Comparison of ENCODE assay signal across 8 cellular contexts in the genomic region with DNA sequence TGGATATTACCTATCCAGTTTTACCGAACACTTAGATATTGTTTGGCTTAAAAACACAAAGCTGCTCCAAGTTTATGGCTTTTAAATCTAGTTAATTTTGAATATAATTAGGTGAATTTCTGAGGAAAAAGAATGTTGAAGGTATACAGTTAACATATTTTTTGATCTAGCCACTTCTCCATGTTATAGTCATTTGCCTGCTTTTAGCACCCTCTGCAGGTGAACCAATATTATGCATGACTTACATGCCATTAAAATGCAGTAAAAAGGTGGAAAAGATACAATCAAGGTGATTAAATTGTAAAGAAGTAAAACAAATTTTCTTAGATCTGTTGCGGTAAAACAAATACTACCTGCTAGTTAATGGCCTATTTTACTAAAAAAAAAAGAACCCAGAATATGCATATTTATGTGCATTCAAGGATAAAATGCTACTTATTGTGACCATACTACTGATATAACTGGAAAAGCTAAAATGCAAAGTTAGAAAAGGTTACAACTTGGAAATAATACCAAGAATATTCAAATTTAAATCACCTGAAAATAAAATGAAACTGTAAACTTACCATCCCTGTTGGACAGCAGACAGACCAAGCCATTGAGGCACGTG.
A peak's percentile ranks its signal among the peaks of the same experiment; 100 is the strongest.
DNase-seq lines count a peak whose midpoint lies in the region; ATAC-seq and TF ChIP-seq lines count a peak whose summit lies in the region.

No MANE protein-coding gene starts in this region.

- no peaks in the 10 kb centered on the region for H4K20me1 ChIP-seq in SK-N-SH (ENCODE audit: insufficient read depth)

- peak; percentile 83 for TF ChIP-seq RAD21 in SK-N-SH (IDR thresholded peaks at IDR 0.05; ENCODE audit: low read length)

- no peaks in the 10 kb centered on the region for H3K4me1 Mint-ChIP-seq in activated CD8-positive, alpha-beta memory T cell treated with anti-CD3 and anti-CD28 coated beads, Interleukin-2, amount 10 ng/mL, durations not matched to agents 7 days and 5 days

- peak; percentile 78 for TF ChIP-seq CTCF in LNCAP (IDR thresholded peaks at IDR 0.05)
- peak; percentile 71 for TF ChIP-seq CTCF in SK-N-SH (IDR thresholded peaks at IDR 0.05)
- peak; percentile 40 for TF ChIP-seq CTCF in upper lobe of right lung (IDR thresholded peaks at IDR 0.05)

- no peak for TF ChIP-seq EP300 in SK-N-SH (IDR thresholded peaks at IDR 0.05; ENCODE audit: borderline replicate concordance in 1 of 2, low read depth in 1 of 2, low read length in 1 of 2)

- no peak overlapping the region for H3K9ac ChIP-seq in SK-N-SH

- H3K4me3 ChIP-seq in SK-N-SH (ENCODE audit: low read depth in 2 of 2, low read length in 1 of 2) (no peak overlapping the region), upper lobe of right lung (no peak overlapping the region)

- H3K79me2 ChIP-seq in SK-N-SH (ENCODE audit: insufficient read depth): no peaks in the 10 kb centered on the region

- H3K36me3 ChIP-seq in SK-N-SH (replicated peaks in 1 of 2; ENCODE audit: control insufficient read depth in 1 of 2, insufficient read depth in 2 of 2, low read length in 1 of 2) (peaks cover 5 to 56% of the 10 kb centered on the region in 2 experiments), upper lobe of right lung (peaks cover 10% of the 10 kb centered on the region)

- intact Hi-C loops in upper lobe of right lung (cut with DNase I): no loop called here

- peaks cover 9% of the 10 kb centered on the region for H3F3A ChIP-seq in SK-N-SH (replicated peaks; ENCODE audit: insufficient read depth)

- H3K9me3 Mint-ChIP-seq in activated CD8-positive, alpha-beta memory T cell treated with anti-CD3 and anti-CD28 coated beads, Interleukin-2, amount 10 ng/mL, durations not matched to agents 7 days and 5 days (ENCODE audit: low read depth): no peaks in the 10 kb centered on the region

- H3K27me3 ChIP-seq in SK-N-SH (ENCODE audit: insufficient read depth): no peaks in the 10 kb centered on the region
- no peaks in the 10 kb centered on the region for H3K27me3 ChIP-seq in upper lobe of right lung

- H2AFZ ChIP-seq in SK-N-SH (ENCODE audit: low read depth): no peak overlapping the region

- POLR2A ChIA-PET in SK-N-SH (lab: Yijun Ruan, JAX): no interaction called here

- H3K4me2 ChIP-seq in SK-N-SH: no peak overlapping the region

- DNase-seq in NCI-H2196 (lab: John Stamatoyannopoulos, UW; ENCODE audit: unreplicated experiment) (peak; percentile 12), NCI-H2196 treated with DMSO at 0.1 percent for 48 hours (lab: John Stamatoyannopoulos, UW; ENCODE audit: unreplicated experiment) (no peak), SK-N-SH (peak; percentile 37), iPS-NIHi7 (ENCODE audit: extremely low spot score) (peak; percentile 19), upper lobe of right lung (no peak), LoVo (ENCODE audit: low spot score) (no peak)
- no peak for DNase-seq in activated CD8-positive, alpha-beta memory T cell treated with anti-CD3 and anti-CD28 coated beads, Interleukin-2, amount 10 ng/mL, durations not matched to agents 7 days and 5 days

- CTCF ChIA-PET in SK-N-SH (lab: Yijun Ruan, JAX): interaction anchor here (0.6 to 2.1 kb wide), 39 partner anchors 8 to 602 kb away, joined by 3 to 8 read pairs (median 3); partner anchors contain the start of gene OTP
- CTCF ChIA-PET in activated CD8-positive, alpha-beta memory T cell treated with anti-CD3 and anti-CD28 coated beads, Interleukin-2, amount 10 ng/mL, durations not matched to agents 7 days and 5 days (lab: Charles Lee): interaction anchor here (1.1 kb wide), 1 partner anchor 531 kb away, joined by 3 read pairs; no protein-coding TSS in a partner anchor

- H3K9me3 ChIP-seq in SK-N-SH (no peaks in the 10 kb centered on the region), upper lobe of right lung (no peaks in the 10 kb centered on the region)

- H3K4me3 Mint-ChIP-seq in activated CD8-positive, alpha-beta memory T cell treated with anti-CD3 and anti-CD28 coated beads, Interleukin-2, amount 10 ng/mL, durations not matched to agents 7 days and 5 days: no peak overlapping the region

- no peak overlapping the region for H3K27ac ChIP-seq in SK-N-SH (ENCODE audit: low read depth in 2 of 2, low read length in 1 of 2)
- no peak overlapping the region for H3K27ac ChIP-seq in upper lobe of right lung

- H3K36me3 Mint-ChIP-seq in activated CD8-positive, alpha-beta memory T cell treated with anti-CD3 and anti-CD28 coated beads, Interleukin-2, amount 10 ng/mL, durations not matched to agents 7 days and 5 days: peaks cover 26% of the 10 kb centered on the region

- no peak for ATAC-seq in upper lobe of right lung
- ATAC-seq in activated CD8-positive, alpha-beta memory T cell treated with anti-CD3 and anti-CD28 coated beads, Interleukin-2, amount 10 ng/mL, durations not matched to agents 7 days and 5 days: no peak

- no peaks in the 10 kb centered on the region for H3K4me1 ChIP-seq in SK-N-SH (ENCODE audit: control insufficient read depth in 1 of 2, insufficient read depth in 2 of 2, low read depth in 1 of 2, low read length in 1 of 2)
- H3K4me1 ChIP-seq in upper lobe of right lung: no peaks in the 10 kb centered on the region

- H3K27ac Mint-ChIP-seq in activated CD8-positive, alpha-beta memory T cell treated with anti-CD3 and anti-CD28 coated beads, Interleukin-2, amount 10 ng/mL, durations not matched to agents 7 days and 5 days: no peak overlapping the region

- WGBS in SK-N-SH (ENCODE audit: low lambda C conversion rate): 87% methylated on average over 3 of the region's 3 CpGs

- H3K27me3 Mint-ChIP-seq in activated CD8-positive, alpha-beta memory T cell treated with anti-CD3 and anti-CD28 coated beads, Interleukin-2, amount 10 ng/mL, durations not matched to agents 7 days and 5 days: no peaks in the 10 kb centered on the region

- peaks cover 4% of the 10 kb centered on the region; the same call in 1 of the 2 replicates for H3K9me2 ChIP-seq in SK-N-SH

TF ChIP-seq in SK-N-SH, 30 proteins besides CTCF, POLR2A, EP300 and RAD21:
- no peak for TF ChIP-seq TCF12 (IDR thresholded peaks at IDR 0.05)
- peak; percentile 47; the same call in 1 of the 2 replicates for TF ChIP-seq SMC3 (IDR thresholded peaks at IDR 0.05; ENCODE audit: low read depth, low read length)
- no peak for TF ChIP-seq NFIC (IDR thresholded peaks at IDR 0.05; ENCODE audit: borderline replicate concordance)

Comparison
In these comparisons a context has a peak if more than half of its experiments do, and no peak if none do; other contexts are left out.
1. DNase-seq: peak in NCI-H2196 (single experiment), SK-N-SH (single experiment) and iPS-NIHi7 (single experiment); none in NCI-H2196 treated with DMSO at 0.1 percent for 48 hours (single experiment), upper lobe of right lung (single experiment), activated CD8-positive, alpha-beta memory T cell treated with anti-CD3 and anti-CD28 coated beads, Interleukin-2, amount 10 ng/mL, durations not matched to agents 7 days and 5 days (single experiment) and LoVo (single experiment).
2. Peak in every context shown above with its lines, with median percentiles within 50 percentile points of each other: CTCF ChIP-seq.